In the genomic region with DNA sequence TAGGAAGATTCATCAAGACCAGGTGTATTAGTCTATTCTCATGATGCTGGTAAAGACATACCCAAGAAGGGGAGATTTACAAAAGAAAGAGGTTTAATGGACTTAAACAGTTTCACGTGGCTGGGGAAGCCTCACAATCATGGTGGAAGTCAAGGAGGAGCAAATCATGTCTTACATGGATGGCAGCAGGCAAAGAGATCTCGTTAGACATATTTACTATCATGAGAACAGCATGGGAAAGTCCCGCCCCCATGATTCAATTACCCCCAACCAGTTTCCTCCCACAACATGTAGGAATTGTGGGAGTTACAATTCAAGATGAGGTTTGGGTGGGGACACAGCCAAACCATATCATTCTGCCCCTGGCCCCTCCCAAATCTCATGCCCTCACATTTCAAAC, we compare ENCODE assay signal across 2 cellular contexts. TPM values are rescaled to one million over a fixed set of nuclear protein-coding genes. Genes with fewer than 3 reads are reported as not detected.
"Had no signal": no experiment of that assay in that cellular context is flagged by ENCODE, and none has a peak within 500 bp of the region (broad histone marks: within the 10 kb centered on the region; RNA-seq: fewer than 3 reads in every experiment).

No MANE protein-coding gene starts in this region.

RNA-seq across cellular contexts. Expression of a gene that starts 50.4 kb away (rescaled TPM):
- total RNA-seq: G401, GM12878 had no signal
- polyA plus RNA-seq: GM12878 had no signal

RNA-seq across cellular contexts. Expression of a gene that starts 58.4 kb away (rescaled TPM):
- total RNA-seq: G401, GM12878 had no signal
- polyA plus RNA-seq: GM12878 had no signal
